ENCODE assay signal across 6 cellular contexts in the genomic region with DNA sequence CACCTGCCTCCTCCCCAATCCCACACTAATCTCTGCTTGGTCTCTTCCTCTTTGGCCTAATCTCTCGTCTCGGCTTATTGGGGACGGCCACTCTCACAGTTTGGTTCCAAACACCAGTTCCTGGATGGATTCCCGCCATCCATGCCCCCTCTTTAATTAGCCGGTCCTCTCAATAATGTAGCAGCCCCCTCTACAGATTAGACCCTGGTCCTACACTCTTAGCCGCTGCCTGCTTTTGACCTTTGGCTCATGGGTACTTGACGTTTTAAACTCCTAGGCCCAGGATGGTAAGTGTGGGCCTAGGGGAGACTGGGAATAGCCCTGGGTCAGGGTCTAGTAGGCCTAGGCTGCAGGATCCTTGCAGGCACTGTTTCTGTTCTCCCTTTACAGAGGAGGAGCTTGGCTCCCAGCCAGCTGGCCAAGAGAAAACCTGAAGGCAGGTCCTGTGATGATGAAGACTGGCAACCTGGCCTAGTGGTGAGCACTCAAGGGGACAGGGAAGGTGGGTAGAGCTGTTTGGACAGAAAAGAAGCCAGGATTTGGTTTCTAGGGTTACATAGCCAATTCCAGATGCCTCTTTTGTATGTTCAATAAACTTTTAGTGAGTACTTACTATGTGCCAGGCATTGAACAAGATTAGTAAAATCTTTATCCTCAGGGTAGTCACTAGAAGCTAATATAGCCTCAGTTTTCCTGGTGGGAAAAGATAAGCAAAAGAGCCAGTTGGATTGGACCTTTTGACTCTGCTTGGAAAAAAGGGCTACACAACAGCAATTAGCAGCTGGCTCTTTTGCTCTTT. TPM values are rescaled to one million over a fixed set of nuclear protein-coding genes. Genes with fewer than 3 reads are reported as not detected.
A peak's percentile ranks its signal among the peaks of the same experiment; 100 is the strongest.
DNase-seq lines count a peak whose midpoint lies in the region; ATAC-seq lines count a peak whose summit lies in the region.

No MANE protein-coding gene starts in this region.

- H4K8ac ChIP-seq in mesenchymal stem cell (ENCODE audit: low read length), result no peak overlapping the region

- no peak for ATAC-seq in activated T-cell treated with anti-CD3 and anti-CD28 coated beads, Interleukin-2, amount 50 U/mL, for 4 hours
- ATAC-seq in HG02610 (IDR thresholded peaks at IDR 0.05; ENCODE audit: unreplicated experiment) (no peak), GM21367 (IDR thresholded peaks at IDR 0.05; ENCODE audit: unreplicated experiment) (no peak)

- peak; percentile 46 for DNase-seq in MV-4-11 (lab: John Stamatoyannopoulos, UW)
- DNase-seq in activated T-cell treated with anti-CD3 and anti-CD28 coated beads, Interleukin-2, amount 50 U/mL, for 4 hours, result no peak
- DNase-seq in mesenchymal stem cell, result peak; percentile 18

- peak overlapping the region; percentile 68 to 97 for H3K4me3 ChIP-seq in mesenchymal stem cell (ENCODE audit: insufficient read depth in 1 of 2, low read depth in 1 of 2, low read length in 2 of 2)

- peak overlapping the region; percentile 87 for H3K4me3 Mint-ChIP-seq in activated T-cell treated with anti-CD3 and anti-CD28 coated beads, Interleukin-2, amount 50 U/mL, for 4 hours

- WGBS in mesenchymal stem cell, result 4% methylated on average over 7 of the region's 7 CpGs

- H3K18ac ChIP-seq in mesenchymal stem cell (ENCODE audit: low read depth in 1 of 2, low read length in 2 of 2), result no peak overlapping the region

- H3K4me1 ChIP-seq in ES-I3 (ENCODE audit: insufficient read depth, low read length) (peaks cover 7% of the 10 kb centered on the region), mesenchymal stem cell (ENCODE audit: control insufficient read depth, insufficient read depth, low read depth, low read length) (peaks cover 13% of the 10 kb centered on the region)

- H3K4me2 ChIP-seq in mesenchymal stem cell (ENCODE audit: low read length, poor library complexity, severe bottlenecking), result peak overlapping the region; percentile 85

- no peak overlapping the region for H2BK120ac ChIP-seq in mesenchymal stem cell (ENCODE audit: low read depth, low read length)

- no peak overlapping the region for H3K27ac ChIP-seq in mesenchymal stem cell (ENCODE audit: low read length, poor library complexity, severe bottlenecking)

- H3K9me3 Mint-ChIP-seq in activated T-cell treated with anti-CD3 and anti-CD28 coated beads, Interleukin-2, amount 50 U/mL, for 4 hours, result no peaks in the 10 kb centered on the region

- H3K4me1 Mint-ChIP-seq in activated T-cell treated with anti-CD3 and anti-CD28 coated beads, Interleukin-2, amount 50 U/mL, for 4 hours (ENCODE audit: low read depth), result peaks cover 10% of the 10 kb centered on the region

- H2AK5ac ChIP-seq in mesenchymal stem cell (ENCODE audit: low read length, severe bottlenecking), result no peak overlapping the region

- H4K91ac ChIP-seq in mesenchymal stem cell (ENCODE audit: low read length), result no peak overlapping the region

- peak overlapping the region; percentile 84 for H2AFZ ChIP-seq in mesenchymal stem cell (ENCODE audit: low read depth, low read length)

- no peak overlapping the region for H3K4ac ChIP-seq in mesenchymal stem cell (ENCODE audit: low read depth in 1 of 2, low read length in 2 of 2)

- H3K9ac ChIP-seq in ES-I3 (ENCODE audit: low read depth, low read length) (peak overlapping the region; percentile 84), mesenchymal stem cell (ENCODE audit: low read length) (peak overlapping the region; percentile 76)

- no peak overlapping the region for H2BK12ac ChIP-seq in mesenchymal stem cell (ENCODE audit: low read length in 2 of 2)

- H3K9me3 ChIP-seq in ES-I3 (ENCODE audit: control insufficient read depth, insufficient read depth, low read length) (no peaks in the 10 kb centered on the region), mesenchymal stem cell (ENCODE audit: control insufficient read depth, low read length) (no peaks in the 10 kb centered on the region)

- H3K27me3 Mint-ChIP-seq in activated T-cell treated with anti-CD3 and anti-CD28 coated beads, Interleukin-2, amount 50 U/mL, for 4 hours (ENCODE audit: low read depth), result no peaks in the 10 kb centered on the region

- H3K36me3 ChIP-seq in ES-I3 (ENCODE audit: insufficient read depth, low read length) (peaks cover 24% of the 10 kb centered on the region), mesenchymal stem cell (ENCODE audit: control insufficient read depth in 1 of 2, insufficient read depth in 2 of 2, low read depth in 1 of 2, low read length in 2 of 2) (peaks cover 0 to 7% of the 10 kb centered on the region in 2 experiments)

- peak overlapping the region; percentile 86 for H2BK15ac ChIP-seq in mesenchymal stem cell (ENCODE audit: low read depth, poor library complexity, severe bottlenecking)

- H3K14ac ChIP-seq in mesenchymal stem cell (ENCODE audit: low read length in 2 of 2), result no peak overlapping the region

- H3K23ac ChIP-seq in mesenchymal stem cell (ENCODE audit: low read length in 2 of 2), result no peak overlapping the region

- no peak overlapping the region for H2BK5ac ChIP-seq in mesenchymal stem cell (ENCODE audit: low read depth, low read length, poor library complexity, severe bottlenecking)

- H3K36me3 Mint-ChIP-seq in activated T-cell treated with anti-CD3 and anti-CD28 coated beads, Interleukin-2, amount 50 U/mL, for 4 hours (ENCODE audit: insufficient read depth), result peaks cover 4% of the 10 kb centered on the region

- peaks cover 20% of the 10 kb centered on the region for H3K79me1 ChIP-seq in mesenchymal stem cell (replicated peaks; ENCODE audit: low read length, poor library complexity, severe bottlenecking)

- H3K27me3 ChIP-seq in mesenchymal stem cell (ENCODE audit: control insufficient read depth in 1 of 2, insufficient read depth in 1 of 2, low read length in 2 of 2), result no peaks in the 10 kb centered on the region

RNA-seq across cellular contexts. Expression of gene RAD54L, which starts 0.8 kb away (rescaled TPM):
- 10 to 100 TPM; 24.5 to 32.8 (median 28.6) TPM for total RNA-seq in activated T-cell treated with anti-CD3 and anti-CD28 coated beads, Interleukin-2, amount 50 U/mL, for 4 hours
- 1.2 TPM for polyA plus RNA-seq in mesenchymal stem cell (2013, experiment 1 of 2)
- 1.1 TPM for polyA plus RNA-seq in mesenchymal stem cell (2013, experiment 2 of 2)

RNA-seq across cellular contexts. Expression of gene LURAP1, which starts 45.2 kb away (rescaled TPM):
- total RNA-seq in activated T-cell treated with anti-CD3 and anti-CD28 coated beads, Interleukin-2, amount 50 U/mL, for 4 hours, result not detected
- polyA plus RNA-seq in mesenchymal stem cell (2013, experiment 1 of 2), result 1.2 TPM
- polyA plus RNA-seq in mesenchymal stem cell (2013, experiment 2 of 2), result 1.1 TPM

RNA-seq across cellular contexts. Expression of gene POMGNT1, which starts 50.1 kb away (rescaled TPM):
- total RNA-seq in activated T-cell treated with anti-CD3 and anti-CD28 coated beads, Interleukin-2, amount 50 U/mL, for 4 hours, result 10 to 100 TPM; 60.5 to 73.5 (median 73.0) TPM
- 55.9 TPM for polyA plus RNA-seq in mesenchymal stem cell (2013, experiment 1 of 2)
- 60.5 TPM for polyA plus RNA-seq in mesenchymal stem cell (2013, experiment 2 of 2)

RNA-seq across cellular contexts. Expression of gene LRRC41, which starts 55.1 kb away (rescaled TPM):
- total RNA-seq in activated T-cell treated with anti-CD3 and anti-CD28 coated beads, Interleukin-2, amount 50 U/mL, for 4 hours, result 10 to 100 TPM; 43.0 to 47.7 (median 45.8) TPM
- polyA plus RNA-seq in mesenchymal stem cell (2013, experiment 1 of 2), result 55.2 TPM
- 53.6 TPM for polyA plus RNA-seq in mesenchymal stem cell (2013, experiment 2 of 2)

RNA-seq across cellular contexts. Expression of gene UQCRH, which starts 55.2 kb away (rescaled TPM):
- 100 to 1,000 TPM; 283 to 366 (median 338) TPM for total RNA-seq in activated T-cell treated with anti-CD3 and anti-CD28 coated beads, Interleukin-2, amount 50 U/mL, for 4 hours
- 399 TPM for polyA plus RNA-seq in mesenchymal stem cell (2013, experiment 1 of 2)
- 420 TPM for polyA plus RNA-seq in mesenchymal stem cell (2013, experiment 2 of 2)
